Comparison of ENCODE assay signal across 32 cellular contexts in genomic region chr7:36707465-36707864, GRCh38. TPM values are rescaled to one million over a fixed set of nuclear protein-coding genes. Genes with fewer than 3 reads are reported as not detected.
DNase-seq lines count a peak whose midpoint lies in the region; ATAC-seq lines count a peak whose summit lies in the region.
"Had no signal": no experiment of that assay in that cellular context is flagged by ENCODE, and none has a peak within 500 bp of the region (broad histone marks: within the 10 kb centered on the region; RNA-seq: fewer than 3 reads in every experiment).

No MANE protein-coding gene starts in this region.

- H3K4me1 ChIP-seq in naive thymus-derived CD4-positive, alpha-beta T cell (ENCODE audit: control insufficient read depth in 2 of 2, insufficient read depth in 2 of 2, low read length in 2 of 2): no peaks in the 10 kb centered on the region
- H3K4me1 ChIP-seq: colonic mucosa, parathyroid adenoma, tibial artery had no signal

- H3K9me3 Mint-ChIP-seq in activated T-cell treated with anti-CD3 and anti-CD28 coated beads, Interleukin-2, amount 50 U/mL, for 72 hours: peaks cover 4 to 5% of the 10 kb centered on the region in 2 donors
- H3K9me3 Mint-ChIP-seq in T-helper 1 cell treated with Interleukin-12 subunit alpha and Interleukin-12 subunit beta and Interleukin-4 antibody, amounts not matched to agents 30 μg/mL and 1 μg/mL, for 36 hours: peaks cover 46% of the 10 kb centered on the region
- peaks cover 32% of the 10 kb centered on the region for H3K9me3 Mint-ChIP-seq in activated naive CD8-positive, alpha-beta T cell treated with anti-CD3 and anti-CD28 coated beads, Interleukin-2, amount 50 U/mL, for 24 hours
- H3K9me3 Mint-ChIP-seq in stimulated activated effector memory CD8-positive, alpha-beta T cell treated with anti-CD3 and anti-CD28 coated beads, Interleukin-12 subunit alpha, Interleukin-12 subunit beta, amount 100 ng/mL, for 72 hours: peaks cover 3% of the 10 kb centered on the region
- peaks cover 0 to 53% (median 16%) of the 10 kb centered on the region in 11 donors for H3K9me3 Mint-ChIP-seq in naive thymus-derived CD4-positive, alpha-beta T cell

- peaks cover 23 to 49% of the 10 kb centered on the region in 2 donors for H3K36me3 Mint-ChIP-seq in activated T-cell treated with anti-CD3 and anti-CD28 coated beads, Interleukin-2, amount 50 U/mL, for 72 hours (ENCODE audit: insufficient read depth in 2 of 2)
- H3K36me3 Mint-ChIP-seq in T-helper 1 cell treated with Interleukin-12 subunit alpha and Interleukin-12 subunit beta and Interleukin-4 antibody, amounts not matched to agents 30 μg/mL and 1 μg/mL, for 36 hours (ENCODE audit: low read depth): peaks cover 53% of the 10 kb centered on the region
- H3K36me3 Mint-ChIP-seq in activated naive CD8-positive, alpha-beta T cell treated with anti-CD3 and anti-CD28 coated beads, Interleukin-2, amount 50 U/mL, for 24 hours (ENCODE audit: low read depth): peaks cover 45% of the 10 kb centered on the region
- peaks cover 84% of the 10 kb centered on the region for H3K36me3 Mint-ChIP-seq in stimulated activated effector memory CD8-positive, alpha-beta T cell treated with anti-CD3 and anti-CD28 coated beads, Interleukin-12 subunit alpha, Interleukin-12 subunit beta, amount 100 ng/mL, for 72 hours
- H3K36me3 Mint-ChIP-seq in naive thymus-derived CD4-positive, alpha-beta T cell: peaks cover 17 to 92% (median 64%) of the 10 kb centered on the region in 5 donors

- CTCF ChIA-PET in naive thymus-derived CD4-positive, alpha-beta T cell (lab: Charles Lee): no interaction called here

- peaks cover 95% of the 10 kb centered on the region for H3K4me1 Mint-ChIP-seq in activated T-cell treated with anti-CD3 and anti-CD28 coated beads, Interleukin-2, amount 50 U/mL, for 72 hours (ENCODE audit: low read depth)
- H3K4me1 Mint-ChIP-seq in T-helper 1 cell treated with Interleukin-12 subunit alpha and Interleukin-12 subunit beta and Interleukin-4 antibody, amounts not matched to agents 30 μg/mL and 1 μg/mL, for 36 hours (ENCODE audit: low read depth): peaks cover 46% of the 10 kb centered on the region
- H3K4me1 Mint-ChIP-seq in activated naive CD8-positive, alpha-beta T cell treated with anti-CD3 and anti-CD28 coated beads, Interleukin-2, amount 50 U/mL, for 24 hours: peaks cover 82% of the 10 kb centered on the region
- peaks cover 77% of the 10 kb centered on the region for H3K4me1 Mint-ChIP-seq in stimulated activated effector memory CD8-positive, alpha-beta T cell treated with anti-CD3 and anti-CD28 coated beads, Interleukin-12 subunit alpha, Interleukin-12 subunit beta, amount 100 ng/mL, for 72 hours
- H3K4me1 Mint-ChIP-seq in naive thymus-derived CD4-positive, alpha-beta T cell: peaks cover 12 to 56% (median 42%) of the 10 kb centered on the region in 7 donors

- no peak for DNase-seq in activated T-cell treated with anti-CD3 and anti-CD28 coated beads, Interleukin-2, amount 50 U/mL, for 72 hours
- DNase-seq in activated T-cell treated with anti-CD3 and anti-CD28 coated beads for 4 hours (no peak), germinal center (ENCODE audit: low spot score) (no peak), NCI-H774 (lab: John Stamatoyannopoulos, UW) (no peak)
- DNase-seq in activated naive CD8-positive, alpha-beta T cell treated with anti-CD3 and anti-CD28 coated beads, Interleukin-2, amount 50 U/mL, for 24 hours: no peak
- DNase-seq in stimulated activated effector memory CD8-positive, alpha-beta T cell treated with anti-CD3 and anti-CD28 coated beads, Interleukin-12 subunit alpha, Interleukin-12 subunit beta, amount 100 ng/mL, for 72 hours (ENCODE audit: low spot score in 2 of 2): no peak
- DNase-seq in naive thymus-derived CD4-positive, alpha-beta T cell: no peak
- DNase-seq: activated CD4-positive, alpha-beta T cell treated with anti-CD3 and anti-CD28 coated beads, Interleukin-2, amount 10 ng/mL, durations not matched to agents 7 days and 5 days; activated CD8-positive, alpha-beta memory T cell treated with anti-CD3 and anti-CD28 coated beads, Interleukin-2, amount 50 U/mL, for 4 hours; AML-193; aorta; CD8-positive, alpha-beta T cell; colonic mucosa; DMS 273 treated with DMSO at 0.1 percent for 48 hours; effector CD4-positive, alpha-beta T cell; Kasumi-1; NCI-H146; NCI-H2107; NCI-H345; NCI-H69; Peyer's patch; SHP77 treated with DMSO at 0.1 percent for 48 hours; stomach; T-helper 9 cell; tibial artery; WERI-Rb-1 had no signal

- no peak overlapping the region for H3K27ac ChIP-seq in naive thymus-derived CD4-positive, alpha-beta T cell (ENCODE audit: low read depth, low read length)
- H3K27ac ChIP-seq: colonic mucosa, parathyroid adenoma, stomach, tibial artery, WERI-Rb-1 had no signal

- no peaks in the 10 kb centered on the region for H3K9me3 ChIP-seq in naive thymus-derived CD4-positive, alpha-beta T cell (ENCODE audit: control insufficient read depth in 2 of 3, low read length in 3 of 3)
- H3K9me3 ChIP-seq: colonic mucosa, Peyer's patch had no signal

- ATAC-seq in activated T-cell treated with anti-CD3 and anti-CD28 coated beads, Interleukin-2, amount 50 U/mL, for 72 hours (replicated peaks in 1 of 2): peak; percentile 65 to 68
- ATAC-seq in activated naive CD8-positive, alpha-beta T cell treated with anti-CD3 and anti-CD28 coated beads, Interleukin-2, amount 50 U/mL, for 24 hours: peak; percentile 48
- ATAC-seq in stimulated activated effector memory CD8-positive, alpha-beta T cell treated with anti-CD3 and anti-CD28 coated beads, Interleukin-12 subunit alpha, Interleukin-12 subunit beta, amount 100 ng/mL, for 72 hours: peak; percentile 82
- no peak for ATAC-seq in naive thymus-derived CD4-positive, alpha-beta T cell
- ATAC-seq: CD8-positive, alpha-beta T cell; GM23338; left lobe of liver had no signal

- peak overlapping the region; percentile 44 to 82 for H3K4me3 Mint-ChIP-seq in activated T-cell treated with anti-CD3 and anti-CD28 coated beads, Interleukin-2, amount 50 U/mL, for 72 hours
- H3K4me3 Mint-ChIP-seq in T-helper 1 cell treated with Interleukin-12 subunit alpha and Interleukin-12 subunit beta and Interleukin-4 antibody, amounts not matched to agents 30 μg/mL and 1 μg/mL, for 36 hours: no peak overlapping the region
- H3K4me3 Mint-ChIP-seq in activated naive CD8-positive, alpha-beta T cell treated with anti-CD3 and anti-CD28 coated beads, Interleukin-2, amount 50 U/mL, for 24 hours: peak overlapping the region; percentile 12
- peak overlapping the region; percentile 66 for H3K4me3 Mint-ChIP-seq in stimulated activated effector memory CD8-positive, alpha-beta T cell treated with anti-CD3 and anti-CD28 coated beads, Interleukin-12 subunit alpha, Interleukin-12 subunit beta, amount 100 ng/mL, for 72 hours
- H3K4me3 Mint-ChIP-seq in naive thymus-derived CD4-positive, alpha-beta T cell: peak overlapping the region in 1 of 10 donors; percentile 39
- H3K4me3 Mint-ChIP-seq: activated CD4-positive, alpha-beta T cell treated with anti-CD3 and anti-CD28 coated beads, Interleukin-2, amount 10 ng/mL, durations not matched to agents 7 days and 5 days; CD8-positive, alpha-beta T cell; GM23338; memory B cell had no signal

- H3K4me3 ChIP-seq in naive thymus-derived CD4-positive, alpha-beta T cell (ENCODE audit: low read length): no peak overlapping the region
- H3K4me3 ChIP-seq: colonic mucosa, GM23338, Peyer's patch, stomach, tibial artery had no signal

- intact Hi-C loops in naive thymus-derived CD4-positive, alpha-beta T cell (cut with micrococcal nuclease): no loop called here

- H3K27ac Mint-ChIP-seq in activated T-cell treated with anti-CD3 and anti-CD28 coated beads, Interleukin-2, amount 50 U/mL, for 72 hours: peak overlapping the region; percentile 100
- peak overlapping the region; percentile 71 for H3K27ac Mint-ChIP-seq in T-helper 1 cell treated with Interleukin-12 subunit alpha and Interleukin-12 subunit beta and Interleukin-4 antibody, amounts not matched to agents 30 μg/mL and 1 μg/mL, for 36 hours
- H3K27ac Mint-ChIP-seq in activated naive CD8-positive, alpha-beta T cell treated with anti-CD3 and anti-CD28 coated beads, Interleukin-2, amount 50 U/mL, for 24 hours: peak overlapping the region; percentile 94
- peak overlapping the region; percentile 95 for H3K27ac Mint-ChIP-seq in stimulated activated effector memory CD8-positive, alpha-beta T cell treated with anti-CD3 and anti-CD28 coated beads, Interleukin-12 subunit alpha, Interleukin-12 subunit beta, amount 100 ng/mL, for 72 hours
- H3K27ac Mint-ChIP-seq in naive thymus-derived CD4-positive, alpha-beta T cell: peak overlapping the region in 3 of 9 donors; percentile 15 to 65 (median 54)
- H3K27ac Mint-ChIP-seq: CD8-positive, alpha-beta T cell; GM23338; memory B cell had no signal

- no peaks in the 10 kb centered on the region for H3K27me3 Mint-ChIP-seq in activated T-cell treated with anti-CD3 and anti-CD28 coated beads, Interleukin-2, amount 50 U/mL, for 72 hours (ENCODE audit: low read depth)
- H3K27me3 Mint-ChIP-seq in T-helper 1 cell treated with Interleukin-12 subunit alpha and Interleukin-12 subunit beta and Interleukin-4 antibody, amounts not matched to agents 30 μg/mL and 1 μg/mL, for 36 hours (ENCODE audit: low read depth): no peaks in the 10 kb centered on the region
- no peaks in the 10 kb centered on the region for H3K27me3 Mint-ChIP-seq in activated naive CD8-positive, alpha-beta T cell treated with anti-CD3 and anti-CD28 coated beads, Interleukin-2, amount 50 U/mL, for 24 hours
- H3K27me3 Mint-ChIP-seq in naive thymus-derived CD4-positive, alpha-beta T cell: no peaks in the 10 kb centered on the region
- H3K27me3 Mint-ChIP-seq: activated CD4-positive, alpha-beta T cell treated with anti-CD3 and anti-CD28 coated beads, Interleukin-2, amount 10 ng/mL, durations not matched to agents 7 days and 5 days had no signal

- no peaks in the 10 kb centered on the region for H3K27me3 ChIP-seq in naive thymus-derived CD4-positive, alpha-beta T cell (ENCODE audit: control insufficient read depth in 2 of 2, insufficient read depth in 2 of 2, low read length in 2 of 2)
- H3K27me3 ChIP-seq: colonic mucosa, Peyer's patch, stomach, tibial artery had no signal

- POLR2A ChIA-PET in naive thymus-derived CD4-positive, alpha-beta T cell (lab: Charles Lee): interaction anchor here (0.5 to 0.6 kb wide), 2 partner anchors 21 to 314 kb away, joined by 3 read pairs; no protein-coding TSS in a partner anchor

- no peaks in the 10 kb centered on the region for H3K36me3 ChIP-seq in naive thymus-derived CD4-positive, alpha-beta T cell (ENCODE audit: control insufficient read depth in 2 of 3, insufficient read depth in 3 of 3, low read length in 3 of 3)
- H3K36me3 ChIP-seq: colonic mucosa, Peyer's patch, stomach, tibial artery, WERI-Rb-1 had no signal

RNA-seq across cellular contexts. Expression of gene AOAH, which starts 16.8 kb away (rescaled TPM):
- total RNA-seq in activated T-cell treated with anti-CD3 and anti-CD28 coated beads, Interleukin-2, amount 50 U/mL, for 72 hours: 10 to 100 TPM; 18.8 to 23.5 TPM
- 100 to 1,000 TPM in 1 of 5 experiments, 10 to 100 TPM in 2, 1 to 10 TPM in 2; 6.3 to 127 (median 22.1) TPM for total RNA-seq in naive thymus-derived CD4-positive, alpha-beta T cell
- 10 to 100 TPM; 13.9 to 15.5 TPM for polyA plus RNA-seq in naive thymus-derived CD4-positive, alpha-beta T cell
- total RNA-seq: A673, GM23338 had no signal
- polyA plus RNA-seq: GM23338 had no signal
